Comparison of ENCODE assay signal across 26 cellular contexts in the genomic region with DNA sequence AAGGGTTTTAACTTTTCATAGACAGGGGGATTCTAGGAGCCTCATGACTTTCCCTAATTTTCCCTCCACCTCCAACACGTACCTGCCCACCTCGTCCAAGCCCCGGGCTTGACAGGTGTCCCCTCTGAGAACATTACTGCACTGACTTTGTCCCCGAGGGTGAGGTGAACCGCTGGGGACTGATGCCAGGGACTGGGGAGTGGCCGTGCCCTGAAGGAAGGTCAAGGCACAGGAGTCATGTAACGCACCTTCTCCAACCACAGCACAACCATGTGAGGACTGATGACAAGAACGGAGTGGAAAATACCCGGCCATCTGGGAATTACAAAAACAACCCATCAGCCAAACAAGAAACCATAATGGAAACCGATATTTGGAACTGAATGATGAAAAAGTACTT.
A peak's percentile ranks its signal among the peaks of the same experiment; 100 is the strongest.
DNase-seq lines count a peak whose midpoint lies in the region; ATAC-seq lines count a peak whose summit lies in the region.
"Had no signal": no experiment of that assay in that cellular context is flagged by ENCODE, and none has a peak within 500 bp of the region (broad histone marks: within the 10 kb centered on the region; RNA-seq: fewer than 3 reads in every experiment).

No MANE protein-coding gene starts in this region.

- DNase-seq in NCI-H2171 treated with DMSO at 0.1 percent for 48 hours (lab: John Stamatoyannopoulos, UW) (peak; percentile 58), NCI-H2171 (lab: John Stamatoyannopoulos, UW) (no peak), left ventricle myocardium superior (peak; percentile 9), left cardiac atrium (no peak), SKM-1 (lab: John Stamatoyannopoulos, UW; ENCODE audit: unreplicated experiment) (peak; percentile 50), aorta (peak; percentile 33 to 41)
- DNase-seq: activated CD4-positive, alpha-beta T cell treated with anti-CD3 and anti-CD28 coated beads for 36 hours; activated CD8-positive, alpha-beta memory T cell treated with anti-CD3 and anti-CD28 coated beads for 24 hours; activated naive CD8-positive, alpha-beta T cell treated with anti-CD3 and anti-CD28 coated beads for 36 hours; activated T-cell treated with anti-CD3 and anti-CD28 coated beads for 4 hours; anterior cingulate cortex; HCEC 1CT; hippocampal formation; KG1; NCI-H1436 treated with DMSO at 0.1 percent for 48 hours; NCI-H226; retina; transverse colon had no signal

- H3K9me3 ChIP-seq in aorta (ENCODE audit: control insufficient read depth, low read length), result no peaks in the 10 kb centered on the region
- H3K9me3 ChIP-seq: pancreas, transverse colon had no signal

- H3K27ac ChIP-seq in aorta (ENCODE audit: low read depth in 1 of 2, low read length in 2 of 2), result no peak overlapping the region
- H3K27ac ChIP-seq: gastroesophageal sphincter, pancreas, skin epidermis, transverse colon, VCaP had no signal

- H3K27me3 ChIP-seq in aorta (ENCODE audit: control insufficient read depth in 1 of 2, insufficient read depth in 2 of 2, low read length in 1 of 2), result no peaks in the 10 kb centered on the region
- H3K27me3 ChIP-seq: pancreas had no signal

- WGBS in aorta, 2 donors, result 81 to 86% methylated on average over 10 of the region's 10 CpGs

- no peaks in the 10 kb centered on the region for H3K36me3 ChIP-seq in aorta (ENCODE audit: control insufficient read depth in 1 of 2, insufficient read depth in 2 of 2, low read length in 1 of 2)
- H3K36me3 ChIP-seq: gastroesophageal sphincter, pancreas, transverse colon had no signal

- no peaks in the 10 kb centered on the region for H3K4me1 ChIP-seq in aorta (ENCODE audit: control insufficient read depth in 1 of 2, insufficient read depth in 2 of 2, low read length in 2 of 2)
- H3K4me1 ChIP-seq: gastroesophageal sphincter, pancreas, transverse colon had no signal

- intact Hi-C loops in left ventricle myocardium superior (cut with micrococcal nuclease), result no loop called here
- intact Hi-C loops in left cardiac atrium (cut with DNase I), result no loop called here
- intact Hi-C loops in aorta (cut with DNase I), result no loop called here

- H3K4me3 ChIP-seq in aorta (ENCODE audit: low read length in 2 of 2), result no peak overlapping the region
- H3K4me3 ChIP-seq: gastroesophageal sphincter, pancreas, skin epidermis, transverse colon had no signal

- ATAC-seq in left ventricle myocardium superior, result no peak
- ATAC-seq in left cardiac atrium, result no peak
- no peak for ATAC-seq in aorta (ENCODE audit: low FRiP score)
- no peak for ATAC-seq in GM19023 (IDR thresholded peaks at IDR 0.05; ENCODE audit: unreplicated experiment)
- ATAC-seq in GM21529 (IDR thresholded peaks at IDR 0.05; ENCODE audit: unreplicated experiment), result no peak
- ATAC-seq: activated CD4-positive, alpha-beta T cell treated with anti-CD3 and anti-CD28 coated beads for 36 hours; gastroesophageal sphincter; left colon; stimulated activated memory B cell treated with anti-CD40 and anti-IgM and Interleukin-4, amounts not matched to agents 10 μg/mL and 1 μg/mL and 100 μg/mL, for 72 hours had no signal

Comparison
In these comparisons a context has a peak if more than half of its experiments do, and no peak if none do; other contexts are left out.
1. DNase-seq: peak in NCI-H2171 treated with DMSO at 0.1 percent for 48 hours (single experiment), left ventricle myocardium superior (single experiment), SKM-1 (single experiment) and aorta (2 of 2); none in NCI-H2171 (single experiment) and left cardiac atrium (single experiment).